8 cellular contexts compared by ENCODE assay signal in genomic region chr20:3045816-3046676, GRCh38. TPM values are rescaled to one million over a fixed set of nuclear protein-coding genes. Genes with fewer than 3 reads are reported as not detected.
DNase-seq lines count a peak whose midpoint lies in the region; ATAC-seq and TF ChIP-seq lines count a peak whose summit lies in the region.

Gene MRPS26 (plus strand): TSS chr20:3046052. CDS start chr20:3046069, 17 bp downstream.

- peaks cover 22% of the 10 kb centered on the region for H3K79me2 ChIP-seq in PC-3 (ENCODE audit: low read length)

- peak within 1 kb of the TSS; percentile 11 for H3K27ac ChIP-seq in PC-3 (ENCODE audit: low read length)
- peak within 1 kb of the TSS; percentile 90 to 95 (median 92) for H3K27ac ChIP-seq in esophagus muscularis mucosa (replicated peaks in 1 of 4)

- H3K9me3 Mint-ChIP-seq in activated T-cell treated with anti-CD3 and anti-CD28 coated beads, Interleukin-2, amount 50 U/mL, for 4 hours = no peaks in the 10 kb centered on the region

- H3K27me3 ChIP-seq in PC-3 (ENCODE audit: low read length) (no peaks in the 10 kb centered on the region), esophagus muscularis mucosa (no peaks in the 10 kb centered on the region)

- no peaks in the 10 kb centered on the region for H3K9me3 ChIP-seq in PC-3 (ENCODE audit: low read length)
- no peaks in the 10 kb centered on the region for H3K9me3 ChIP-seq in esophagus muscularis mucosa

- H3F3A ChIP-seq in PC-3 (ENCODE audit: low read length, unreplicated experiment) = no peaks in the 10 kb centered on the region

- in situ Hi-C loops in Caki2 (cut with HindIII; ENCODE audit: low pct_unique_long_range_greater_than_20kb, low sequenced_read_pairs) = no loop called here

- TF ChIP-seq POLR2A in esophagus muscularis mucosa (IDR thresholded peaks at IDR 0.05; ENCODE audit: low read depth) = peak; percentile 22

- H2AFZ ChIP-seq in PC-3 (ENCODE audit: low read length) = peak within 1 kb of the TSS; percentile 84

- intact Hi-C loops in PC-3 (cut with micrococcal nuclease) = loop anchor here (1.0 kb wide), 1 partner anchor 8 kb away; no protein-coding TSS in a partner anchor
- intact Hi-C loops in esophagus muscularis mucosa (cut with DNase I) = no loop called here

- TF ChIP-seq EP300 in esophagus muscularis mucosa (IDR thresholded peaks at IDR 0.05) = no peak

- peaks cover 9% of the 10 kb centered on the region for H4K20me1 ChIP-seq in PC-3 (ENCODE audit: low read length)

- POLR2A ChIA-PET in PC-3 (lab: Charles Lee; ENCODE audit: unreplicated experiment) = no interaction called here

- TF ChIP-seq CTCF in PC-3 (conservative IDR thresholded peaks at IDR 0.05; ENCODE audit: low read depth, low read length) = no peak
- no peak for TF ChIP-seq CTCF in esophagus muscularis mucosa (IDR thresholded peaks at IDR 0.05)

- H3K4me3 ChIP-seq in PC-3 (ENCODE audit: low read length) (peak within 1 kb of the TSS; percentile 93), esophagus muscularis mucosa (peak within 1 kb of the TSS; percentile 87 to 99 (median 92))

- H3K36me3 Mint-ChIP-seq in activated T-cell treated with anti-CD3 and anti-CD28 coated beads, Interleukin-2, amount 50 U/mL, for 4 hours (ENCODE audit: insufficient read depth) = peaks cover 14% of the 10 kb centered on the region

- H3K4me1 ChIP-seq in PC-3 (ENCODE audit: insufficient read depth, low read length) = peaks cover 21% of the 10 kb centered on the region
- peaks cover 30 to 46% (median 42%) of the 10 kb centered on the region in 4 donors for H3K4me1 ChIP-seq in esophagus muscularis mucosa

- peak within 1 kb of the TSS; percentile 90 for H3K4me3 Mint-ChIP-seq in activated T-cell treated with anti-CD3 and anti-CD28 coated beads, Interleukin-2, amount 50 U/mL, for 4 hours

- H3K4me2 ChIP-seq in PC-3 (ENCODE audit: low read length) = peak within 1 kb of the TSS; percentile 87

- DNase-seq in Caki2 (ENCODE audit: low read depth) = peak; percentile 93
- DNase-seq in HS-27A (ENCODE audit: low read depth) = peak; percentile 63
- DNase-seq in PC-3 = peak; percentile 91
- DNase-seq in activated T-cell treated with anti-CD3 and anti-CD28 coated beads, Interleukin-2, amount 50 U/mL, for 4 hours = peak; percentile 72
- peak; percentile 96 for DNase-seq in esophagus muscularis mucosa (ENCODE audit: extremely low spot score)
- peak; percentile 93 for DNase-seq in myocyte (ENCODE audit: low read depth)
- DNase-seq in stimulated activated CD8-positive, alpha-beta memory T cell treated with anti-CD3 and anti-CD28 coated beads, Interleukin-7, amount 100 ng/mL, for 4 hours (ENCODE audit: low read depth in 2 of 2) = peak; percentile 35 to 79

- no peaks in the 10 kb centered on the region for H3K27me3 Mint-ChIP-seq in activated T-cell treated with anti-CD3 and anti-CD28 coated beads, Interleukin-2, amount 50 U/mL, for 4 hours (ENCODE audit: low read depth)

- H3K9ac ChIP-seq in PC-3 (ENCODE audit: low read length) = peak within 1 kb of the TSS; percentile 90

- no TSS peak for BruUV-seq in PC-3 (replicated peaks; lab: Mats Ljungman, UMichigan)

- 0% methylated on average over 2 of the region's 104 CpGs for WGBS in esophagus muscularis mucosa

- ATAC-seq in GM19467 (IDR thresholded peaks at IDR 0.05; ENCODE audit: unreplicated experiment) = peak; percentile 86
- peak; percentile 92 for ATAC-seq in PC-3
- ATAC-seq in activated T-cell treated with anti-CD3 and anti-CD28 coated beads, Interleukin-2, amount 50 U/mL, for 4 hours = peak; percentile 96 to 97

- CTCF ChIA-PET in PC-3 (lab: Charles Lee) = interaction anchor here (0.6 kb wide), 2 partner anchors 270 to 374 kb away, joined by 3 read pairs; no protein-coding TSS in a partner anchor

- no peaks in the 10 kb centered on the region for H3K9me2 ChIP-seq in PC-3 (replicated peaks; ENCODE audit: low read length)

- H3K4me1 Mint-ChIP-seq in activated T-cell treated with anti-CD3 and anti-CD28 coated beads, Interleukin-2, amount 50 U/mL, for 4 hours (ENCODE audit: low read depth) = peaks cover 15% of the 10 kb centered on the region

- H3K36me3 ChIP-seq in PC-3 (ENCODE audit: low read depth, low read length) (peaks cover 26% of the 10 kb centered on the region), esophagus muscularis mucosa (peaks cover 10 to 32% (median 24%) of the 10 kb centered on the region in 4 donors)

RNA-seq across cellular contexts. Expression of gene MRPS26, which starts in this region (rescaled TPM):
- 131 and 216 TPM in 2 replicates for total RNA-seq in Caki2 (2014; rRNA removed; shearing (Covaris generic); ENCODE audit: low replicate concordance)
- 182 and 280 TPM in 2 replicates for total RNA-seq in PC-3 (2014; rRNA removed)
- 100 to 1,000 TPM; 117 to 148 (median 124) TPM for total RNA-seq in activated T-cell treated with anti-CD3 and anti-CD28 coated beads, Interleukin-2, amount 50 U/mL, for 4 hours
- total RNA-seq in esophagus muscularis mucosa = 10 to 100 TPM; 52.3 to 90.7 (median 71.5) TPM
- total RNA-seq in myocyte = 51.2 and 56.8 TPM in 2 replicates
- polyA plus RNA-seq in myocyte (2012) = 39.9 TPM

Comparison
In these comparisons a context has a peak if more than half of its experiments do, and no peak if none do; other contexts are left out.
1. Peak in every context shown above with its lines: DNase-seq, ATAC-seq, H3K4me3 ChIP-seq and H3K27ac ChIP-seq.